8 cellular contexts compared by ENCODE assay signal in the genomic region with DNA sequence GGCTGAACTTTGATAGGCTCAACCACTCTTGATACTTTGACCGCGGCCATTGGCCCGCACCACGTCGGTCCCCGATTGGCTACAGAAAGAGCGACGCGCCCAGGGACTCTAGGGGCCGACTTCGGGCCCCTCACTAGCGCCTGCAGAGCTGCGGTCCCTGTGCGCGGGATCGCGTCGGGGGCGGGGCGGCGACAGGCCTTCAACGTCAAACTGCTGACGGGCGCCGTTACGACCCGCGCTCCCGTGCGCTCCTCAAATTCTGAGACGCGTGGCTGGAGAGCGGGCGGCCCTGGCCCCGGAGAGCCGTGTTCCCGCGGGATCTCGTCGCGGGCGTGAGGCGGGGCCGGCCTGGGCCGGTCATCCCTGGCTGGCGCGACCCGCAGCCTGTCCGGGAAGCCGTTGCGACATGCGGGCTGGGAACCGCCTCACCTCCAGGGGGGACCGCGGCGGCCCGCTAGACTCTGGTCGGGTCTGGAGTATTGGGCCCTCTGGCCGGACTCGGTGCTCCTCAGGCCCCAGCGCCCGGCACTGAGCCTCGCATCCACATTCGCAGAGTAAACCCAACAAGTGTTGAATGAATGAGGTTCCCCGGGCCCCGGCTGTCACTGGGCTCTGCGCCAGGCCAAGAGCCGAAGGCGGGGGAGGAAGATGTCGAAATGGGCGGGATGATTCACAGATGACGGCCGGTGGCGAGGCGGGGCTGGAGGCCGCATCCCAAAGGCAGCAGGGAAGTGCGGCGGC. TPM values are rescaled to one million over a fixed set of nuclear protein-coding genes. Genes with fewer than 3 reads are reported as not detected.
DNase-seq lines count a peak whose midpoint lies in the region; ATAC-seq and TF ChIP-seq lines count a peak whose summit lies in the region.

No MANE protein-coding gene starts in this region.

- H3K4me3 ChIP-seq in HUES48 (ENCODE audit: low read depth, low read length) = peak overlapping the region; percentile 86
- H3K4me3 ChIP-seq in epithelial cell of proximal tubule (ENCODE audit: low read depth, low read length) = peak overlapping the region; percentile 72
- peak overlapping the region; percentile 75 to 82 for H3K4me3 ChIP-seq in mucosa of rectum (ENCODE audit: low read length in 2 of 2)

- peak; percentile 87 for ATAC-seq in GM21381 (IDR thresholded peaks at IDR 0.05; ENCODE audit: unreplicated experiment)

- peak overlapping the region; percentile 96 for H3K27ac ChIP-seq in HUES48 (ENCODE audit: low read depth, low read length)
- peak overlapping the region; percentile 95 to 97 for H3K27ac ChIP-seq in mucosa of rectum (ENCODE audit: low read depth in 2 of 2, low read length in 2 of 2)

- peak; percentile 53 for DNase-seq in COR-L47 (lab: John Stamatoyannopoulos, UW)
- DNase-seq in OCI-M1 (lab: John Stamatoyannopoulos, UW) = peak; percentile 97
- DNase-seq in activated T-cell treated with anti-CD3 and anti-CD28 coated beads for 48 hours (ENCODE audit: low read depth) = peak; percentile 87
- DNase-seq in epithelial cell of proximal tubule (ENCODE audit: low read depth) = peak; percentile 64
- peak; percentile 69 to 71 for DNase-seq in stimulated activated CD8-positive, alpha-beta memory T cell treated with anti-CD3 and anti-CD28 coated beads, Interleukin-4, amount 100 ng/mL, for 4 hours (ENCODE audit: low read depth in 2 of 2, low spot score in 1 of 2)

- H3K4me1 ChIP-seq in HUES48 (ENCODE audit: control insufficient read depth, insufficient read depth, low read length) (peaks cover 25% of the 10 kb centered on the region), mucosa of rectum (ENCODE audit: control insufficient read depth in 2 of 2, insufficient read depth in 2 of 2, low read length in 2 of 2) (peaks cover 18 to 22% of the 10 kb centered on the region in 2 donors)

- H3K9ac ChIP-seq in HUES48 (ENCODE audit: low read depth, low read length) (peak overlapping the region; percentile 85), mucosa of rectum (ENCODE audit: low read depth in 1 of 2, low read length in 2 of 2) (peak overlapping the region; percentile 85 to 96)

- no peaks in the 10 kb centered on the region for H3K27me3 ChIP-seq in HUES48 (ENCODE audit: control insufficient read depth, insufficient read depth, low read length)
- H3K27me3 ChIP-seq in mucosa of rectum (ENCODE audit: control insufficient read depth in 2 of 2, insufficient read depth in 2 of 2, low read length in 2 of 2) = no peaks in the 10 kb centered on the region

- H3K36me3 ChIP-seq in HUES48 (ENCODE audit: control insufficient read depth, insufficient read depth, low read length) (no peaks in the 10 kb centered on the region), mucosa of rectum (ENCODE audit: control insufficient read depth in 2 of 2, insufficient read depth in 2 of 2, low read length in 2 of 2) (no peaks in the 10 kb centered on the region)

- no peak for TF ChIP-seq CTCF in epithelial cell of proximal tubule (conservative IDR thresholded peaks at IDR 0.05; ENCODE audit: low read depth, low read length)

- no peaks in the 10 kb centered on the region for H3K9me3 ChIP-seq in HUES48 (ENCODE audit: control insufficient read depth, insufficient read depth, low read length)
- no peaks in the 10 kb centered on the region for H3K9me3 ChIP-seq in mucosa of rectum (ENCODE audit: control insufficient read depth in 2 of 2, low read length in 2 of 2)

RNA-seq across cellular contexts. Expression of gene SLC25A28, which starts 0.6 kb away (rescaled TPM):
- total RNA-seq in epithelial cell of proximal tubule = 3.1 and 8.3 TPM in 2 replicates

RNA-seq across cellular contexts. Expression of gene ENTPD7, which starts 38.4 kb away (rescaled TPM):
- total RNA-seq in epithelial cell of proximal tubule = 20.3 and 25.5 TPM in 2 replicates

Comparison
In these comparisons a context has a peak if more than half of its experiments do, and no peak if none do; other contexts are left out.
1. Peak in every context shown above with its lines: DNase-seq, ATAC-seq, H3K4me3 ChIP-seq and H3K27ac ChIP-seq.